ENCODE assay signal across 7 cellular contexts in the genomic region with DNA sequence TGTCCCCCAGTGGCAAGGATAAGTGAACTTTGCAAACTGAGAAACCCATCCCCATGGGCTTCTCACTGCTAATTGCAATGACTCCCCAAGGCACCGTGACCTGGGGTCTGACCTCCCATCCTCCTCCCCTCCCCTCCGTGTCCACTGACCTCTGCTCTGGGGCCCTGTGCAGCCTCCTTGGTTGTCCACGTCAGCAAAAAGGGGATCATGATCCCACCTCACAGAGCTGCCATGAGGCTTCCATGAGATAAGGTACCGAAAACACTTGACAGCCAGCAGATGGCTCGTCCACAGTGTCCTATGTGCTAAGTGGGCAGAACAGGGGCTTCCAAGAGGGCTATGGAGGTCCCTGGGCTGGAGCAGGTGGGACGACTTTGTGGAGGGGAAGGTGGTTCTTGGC.
"Had no signal": no experiment of that assay in that cellular context is flagged by ENCODE, and none has a peak within 500 bp of the region (broad histone marks: within the 10 kb centered on the region; RNA-seq: fewer than 3 reads in every experiment).

No MANE protein-coding gene starts in this region.

- H3K4me3 ChIP-seq: GM12878 had no signal

- ATAC-seq: GM12878 had no signal

- DNase-seq: GDM1, GF-D8 had no signal

- FAIRE-seq: G401.6, GM12878, GM12891, GM18507, GM19239 had no signal
